8 cellular contexts compared by ENCODE assay signal in genomic region chr4:17468638-17469221, GRCh38. TPM values are rescaled to one million over a fixed set of nuclear protein-coding genes. Genes with fewer than 3 reads are reported as not detected.
DNase-seq lines count a peak whose midpoint lies in the region; ATAC-seq and TF ChIP-seq lines count a peak whose summit lies in the region.

No MANE protein-coding gene starts in this region.

- H3K4me3 ChIP-seq in heart right ventricle (no peak overlapping the region), hepatocyte (no peak overlapping the region), upper lobe of right lung (no peak overlapping the region)

- no peaks in the 10 kb centered on the region for H3K9me3 ChIP-seq in heart right ventricle
- no peaks in the 10 kb centered on the region for H3K9me3 ChIP-seq in hepatocyte (ENCODE audit: low read depth)
- H3K9me3 ChIP-seq in upper lobe of right lung: no peaks in the 10 kb centered on the region

- no peak overlapping the region for H3K27ac ChIP-seq in heart right ventricle
- no peak overlapping the region for H3K27ac ChIP-seq in hepatocyte
- H3K27ac ChIP-seq in upper lobe of right lung: no peak overlapping the region

- 43 to 64% methylated on average over 9 of the region's 9 CpGs for WGBS in heart right ventricle, 2 donors
- 41% methylated on average over 9 of the region's 9 CpGs for WGBS in hepatocyte (ENCODE audit: low lambda C conversion rate, missing lambda C conversion rate)

- DNase-seq in heart right ventricle: peak in 1 of 2 donors; percentile 15
- DNase-seq in left cardiac atrium: no peak
- DNase-seq in SW480 (ENCODE audit: low spot score): peak; percentile 5
- DNase-seq in hepatocyte (ENCODE audit: low spot score): peak; percentile 60
- DNase-seq in upper lobe of right lung: no peak
- DNase-seq in SIG-M5 treated with dmso at 0.1 percent for 504 hours (lab: John Stamatoyannopoulos, UW; ENCODE audit: unreplicated experiment): no peak
- no peak for DNase-seq in KG1 (lab: John Stamatoyannopoulos, UW)

- no peak overlapping the region for H3K4me2 ChIP-seq in hepatocyte

- TF ChIP-seq CTCF in heart right ventricle (IDR thresholded peaks at IDR 0.05) (peak; percentile 41 to 72 (median 56)), hepatocyte (IDR thresholded peaks at IDR 0.05; ENCODE audit: poor library complexity) (peak; percentile 57), upper lobe of right lung (IDR thresholded peaks at IDR 0.05) (peak; percentile 60)

- intact Hi-C loops in heart right ventricle (cut with DNase I): loop anchor here in 2 of 10 donors (5.0 to 10.0 kb wide), 3 partner anchors 121 to 1184 kb away; no protein-coding TSS in a partner anchor
- intact Hi-C loops in left cardiac atrium (cut with DNase I): loop anchor here in 1 of 2 donors (5.0 kb wide), 1 partner anchor 1176 kb away; no protein-coding TSS in a partner anchor
- intact Hi-C loops in upper lobe of right lung (cut with DNase I): no loop called here

- H4K20me1 ChIP-seq in hepatocyte (ENCODE audit: insufficient read depth, poor library complexity, severe bottlenecking): no peaks in the 10 kb centered on the region

- H3K9me2 ChIP-seq in hepatocyte (replicated peaks; ENCODE audit: insufficient read depth): no peaks in the 10 kb centered on the region

- no peaks in the 10 kb centered on the region for H3K79me2 ChIP-seq in hepatocyte

- H3K36me3 ChIP-seq in heart right ventricle: no peaks in the 10 kb centered on the region
- H3K36me3 ChIP-seq in hepatocyte (replicated peaks; ENCODE audit: insufficient read depth, low read depth): no peaks in the 10 kb centered on the region
- no peaks in the 10 kb centered on the region for H3K36me3 ChIP-seq in upper lobe of right lung

- no peak overlapping the region for H2AFZ ChIP-seq in hepatocyte

- no peak for ATAC-seq in heart right ventricle
- ATAC-seq in left cardiac atrium: no peak
- ATAC-seq in upper lobe of right lung: no peak
- ATAC-seq in HG03378 (IDR thresholded peaks at IDR 0.05; ENCODE audit: unreplicated experiment): no peak

- H3K27me3 ChIP-seq in heart right ventricle (no peaks in the 10 kb centered on the region), hepatocyte (no peaks in the 10 kb centered on the region), upper lobe of right lung (no peaks in the 10 kb centered on the region)

- H3K4me1 ChIP-seq in heart right ventricle (peaks cover 0 to 5% (median 0%) of the 10 kb centered on the region in 9 donors), hepatocyte (ENCODE audit: insufficient read depth) (no peaks in the 10 kb centered on the region), upper lobe of right lung (no peaks in the 10 kb centered on the region)

RNA-seq across cellular contexts. Expression of gene QDPR, which starts 43.2 kb away (rescaled TPM):
- total RNA-seq in heart right ventricle (10 to 100 TPM; 43.4 to 68.4 (median 58.4) TPM), left cardiac atrium (10 to 100 TPM; 38.3 to 45.4 TPM), hepatocyte (56.2 and 67.6 TPM in 2 replicates), upper lobe of right lung (38.2 TPM)
- polyA plus RNA-seq in heart right ventricle (10 to 100 TPM; 21.6 to 23.5 TPM), hepatocyte (65.5 and 70.3 TPM in 2 replicates)

RNA-seq across cellular contexts. Expression of gene CLRN2, which starts 46.2 kb away (rescaled TPM):
- total RNA-seq in heart right ventricle (not detected), left cardiac atrium (not detected), hepatocyte (not detected in 2 replicates), upper lobe of right lung (not detected)
- polyA plus RNA-seq in heart right ventricle (not detected), hepatocyte (not detected in 2 replicates)

Comparison
In these comparisons a context has a peak if more than half of its experiments do, and no peak if none do; other contexts are left out.
1. DNase-seq: peak in SW480 (single experiment) and hepatocyte (single experiment); none in left cardiac atrium (single experiment), upper lobe of right lung (single experiment), SIG-M5 treated with dmso at 0.1 percent for 504 hours (single experiment) and KG1 (single experiment).
2. Peak in every context shown above with its lines, with median percentiles within 50 percentile points of each other: CTCF ChIP-seq.